ENCODE assay signal across 3 cellular contexts in genomic region chr3:59404064-59404463, GRCh38.
"Had no signal": no experiment of that assay in that cellular context is flagged by ENCODE, and none has a peak within 500 bp of the region (broad histone marks: within the 10 kb centered on the region; RNA-seq: fewer than 3 reads in every experiment).

No MANE protein-coding gene starts in this region.

- H3K4me3 ChIP-seq: GM12878 had no signal

- DNase-seq: GDM1, GF-D8 had no signal

- ATAC-seq: GM12878 had no signal
